Comparison of ENCODE assay signal across 1 cellular context in genomic region chr17:75587718-75588545, GRCh38.
TF ChIP-seq lines count a peak whose summit lies in the region.

Gene MYO15B, plus strand, starts transcription at chr17:75587800. Its CDS starts 258 bp downstream, at chr17:75588058.

TF ChIP-seq in GM12878, 131 proteins besides CTCF, POLR2A, EP300 and RAD21 (continued from another document):
- 0 out of 2 replicates have a peak, but pooled peaks have one; percentile 16 for TF ChIP-seq ZNF687 (IDR thresholded peaks at IDR 0.05)
- TF ChIP-seq DPF2 (IDR thresholded peaks at IDR 0.05) = 0 out of 2 replicates have a peak, but pooled peaks have one; percentile 47
- TF ChIP-seq ZZZ3 (IDR thresholded peaks at IDR 0.05; ENCODE audit: control insufficient read depth, insufficient read length, low read depth) = no peak
- no peak for TF ChIP-seq HDAC2 (IDR thresholded peaks at IDR 0.05)
- peak; percentile 89 for TF ChIP-seq SUZ12 (IDR thresholded peaks at IDR 0.05; ENCODE audit: unreplicated experiment)
- no peak; the same call in 1 of the 2 replicates for TF ChIP-seq IKZF1 (conservative IDR thresholded peaks at IDR 0.05)
- no peak for TF ChIP-seq PAX8 (IDR thresholded peaks at IDR 0.05)
- no peak for TF ChIP-seq RB1 (IDR thresholded peaks at IDR 0.05; ENCODE audit: borderline replicate concordance)
- TF ChIP-seq, protein P1, sequence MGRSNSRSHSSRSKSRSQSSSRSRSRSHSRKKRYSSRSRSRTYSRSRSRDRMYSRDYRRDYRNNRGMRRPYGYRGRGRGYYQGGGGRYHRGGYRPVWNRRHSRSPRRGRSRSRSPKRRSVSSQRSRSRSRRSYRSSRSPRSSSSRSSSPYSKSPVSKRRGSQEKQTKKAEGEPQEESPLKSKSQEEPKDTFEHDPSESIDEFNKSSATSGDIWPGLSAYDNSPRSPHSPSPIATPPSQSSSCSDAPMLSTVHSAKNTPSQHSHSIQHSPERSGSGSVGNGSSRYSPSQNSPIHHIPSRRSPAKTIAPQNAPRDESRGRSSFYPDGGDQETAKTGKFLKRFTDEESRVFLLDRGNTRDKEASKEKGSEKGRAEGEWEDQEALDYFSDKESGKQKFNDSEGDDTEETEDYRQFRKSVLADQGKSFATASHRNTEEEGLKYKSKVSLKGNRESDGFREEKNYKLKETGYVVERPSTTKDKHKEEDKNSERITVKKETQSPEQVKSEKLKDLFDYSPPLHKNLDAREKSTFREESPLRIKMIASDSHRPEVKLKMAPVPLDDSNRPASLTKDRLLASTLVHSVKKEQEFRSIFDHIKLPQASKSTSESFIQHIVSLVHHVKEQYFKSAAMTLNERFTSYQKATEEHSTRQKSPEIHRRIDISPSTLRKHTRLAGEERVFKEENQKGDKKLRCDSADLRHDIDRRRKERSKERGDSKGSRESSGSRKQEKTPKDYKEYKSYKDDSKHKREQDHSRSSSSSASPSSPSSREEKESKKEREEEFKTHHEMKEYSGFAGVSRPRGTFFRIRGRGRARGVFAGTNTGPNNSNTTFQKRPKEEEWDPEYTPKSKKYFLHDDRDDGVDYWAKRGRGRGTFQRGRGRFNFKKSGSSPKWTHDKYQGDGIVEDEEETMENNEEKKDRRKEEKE (IDR thresholded peaks at IDR 0.05) = no peak
- no peak for TF ChIP-seq PML (IDR thresholded peaks at IDR 0.05; ENCODE audit: low read length)
- TF ChIP-seq KAT2A (conservative IDR thresholded peaks at IDR 0.05; ENCODE audit: control insufficient read depth, low read depth, low read length) = no peak
- TF ChIP-seq SIN3A (IDR thresholded peaks at IDR 0.05; ENCODE audit: low read depth, low read length) = no peak
- 0 out of 2 replicates have a peak, but pooled peaks have one; percentile 24 for TF ChIP-seq BACH1 (IDR thresholded peaks at IDR 0.05; ENCODE audit: borderline replicate concordance)
